8 cellular contexts compared by ENCODE assay signal in genomic region chr22:32528984-32529982, GRCh38. TPM values are rescaled to one million over a fixed set of nuclear protein-coding genes. Genes with fewer than 3 reads are reported as not detected.
DNase-seq lines count a peak whose midpoint lies in the region; ATAC-seq and TF ChIP-seq lines count a peak whose summit lies in the region.

No MANE protein-coding gene starts in this region.

- H3K9ac ChIP-seq in BLaER1 (no peak overlapping the region), HCT116 (ENCODE audit: low read length) (no peak overlapping the region), subcutaneous abdominal adipose tissue (ENCODE audit: low read length in 5 of 5) (peak overlapping the region in 1 of 5 donors; percentile 43)

- H3K79me2 ChIP-seq in HCT116 (ENCODE audit: insufficient read depth, low read length) = no peaks in the 10 kb centered on the region

- POLR2A ChIA-PET in HCT116 (lab: Charles Lee) = no interaction called here

- H4K20me1 ChIP-seq in BLaER1 (no peaks in the 10 kb centered on the region), HCT116 (ENCODE audit: insufficient read depth) (no peaks in the 10 kb centered on the region)

- H3K9me2 ChIP-seq in HCT116 (ENCODE audit: insufficient read depth) = no peaks in the 10 kb centered on the region

- H3K4me2 ChIP-seq in BLaER1 (peak overlapping the region; percentile 37; the same call in 1 of the 2 replicates), HCT116 (ENCODE audit: low read length) (peak overlapping the region; percentile 18; the same call in 1 of the 2 replicates)

- intact Hi-C loops in HCT116 (cut with micrococcal nuclease) = loop anchor here (1.0 to 5.0 kb wide), 6 partner anchors 118 to 471 kb away; no protein-coding TSS in a partner anchor

- H3K36me3 ChIP-seq in BLaER1 (no peaks in the 10 kb centered on the region), HCT116 (ENCODE audit: control insufficient read depth in 1 of 2, insufficient read depth in 2 of 2, low read length in 2 of 2) (no peaks in the 10 kb centered on the region), RWPE2 (ENCODE audit: low read depth) (no peaks in the 10 kb centered on the region), gastroesophageal sphincter (no peaks in the 10 kb centered on the region), subcutaneous abdominal adipose tissue (ENCODE audit: control insufficient read depth in 5 of 5, insufficient read depth in 5 of 5, low read length in 5 of 5) (no peaks in the 10 kb centered on the region)

- DNase-seq in HCT116 (ENCODE audit: low read depth, low spot score) (peak; percentile 74), RWPE2 (ENCODE audit: low spot score) (peak; percentile 81), nucleus accumbens (lab: John Stamatoyannopoulos, UW) (peak in 54 of 56 donors; percentile 23 to 89 (median 72))
- peak; percentile 21 to 28 (median 26) for DNase-seq in activated naive CD4-positive, alpha-beta T cell (lab: John Stamatoyannopoulos, UW)

- peak; percentile 84 for TF ChIP-seq RAD21 in HCT116 (IDR thresholded peaks at IDR 0.05; ENCODE audit: low read depth)

- 36 to 100% methylated on average over 6 to 17 of the region's 29 CpGs for WGBS in gastroesophageal sphincter (ENCODE audit: low coverage in 1 of 2), 2 donors

- peak overlapping the region; percentile 63 for H2AFZ ChIP-seq in HCT116 (ENCODE audit: low read depth, low read length, poor library complexity, severe bottlenecking)

- H3K4me1 ChIP-seq in BLaER1 (peaks cover 29% of the 10 kb centered on the region), HCT116 (ENCODE audit: control insufficient read depth in 1 of 2, insufficient read depth in 2 of 2, low read length in 2 of 2) (peaks cover 0 to 4% of the 10 kb centered on the region in 2 experiments; a peak in 2 of 4 replicates), RWPE2 (ENCODE audit: insufficient read depth, poor library complexity, severe bottlenecking) (peaks cover 6% of the 10 kb centered on the region), gastroesophageal sphincter (peaks cover 0 to 61% (median 25%) of the 10 kb centered on the region in 3 donors), subcutaneous abdominal adipose tissue (ENCODE audit: control insufficient read depth in 5 of 5, insufficient read depth in 5 of 5, low read length in 5 of 5) (peaks cover 31 to 55% (median 49%) of the 10 kb centered on the region in 5 donors)

- no TSS peak for BruUV-seq in HCT116 (replicated peaks; lab: Mats Ljungman, UMichigan)

- TF ChIP-seq POLR2A in HCT116 (IDR thresholded peaks at IDR 0.05; ENCODE audit: borderline replicate concordance, extremely low read depth, insufficient read depth, insufficient read length) (no peak), gastroesophageal sphincter (IDR thresholded peaks at IDR 0.05) (no peak)

- H3K27me3 ChIP-seq in BLaER1 (no peaks in the 10 kb centered on the region), HCT116 (ENCODE audit: insufficient read depth, low read length) (no peaks in the 10 kb centered on the region), RWPE2 (ENCODE audit: insufficient read depth, poor library complexity, severe bottlenecking) (no peaks in the 10 kb centered on the region), gastroesophageal sphincter (peaks cover 7% of the 10 kb centered on the region), subcutaneous abdominal adipose tissue (ENCODE audit: control insufficient read depth in 5 of 5, insufficient read depth in 4 of 5, low read length in 5 of 5) (peaks cover 0 to 16% (median 0%) of the 10 kb centered on the region in 5 donors)

- TF ChIP-seq CTCF in HCT116 (IDR thresholded peaks at IDR 0.05 in 2 of 3, conservative IDR thresholded peaks at IDR 0.05 in 1 of 3; ENCODE audit: borderline replicate concordance in 1 of 3, insufficient read depth in 1 of 3, low read depth in 2 of 3, low read length in 2 of 3) (peak; percentile 61 to 91 (median 88)), RWPE2 (IDR thresholded peaks at IDR 0.05; ENCODE audit: poor library complexity, severe bottlenecking) (peak; percentile 80), gastroesophageal sphincter (IDR thresholded peaks at IDR 0.05) (peak in 3 of 4 experiments; percentile 90 to 95 (median 91))

- no peak for TF ChIP-seq EP300 in gastroesophageal sphincter (IDR thresholded peaks at IDR 0.05)

- H3K9me3 ChIP-seq in BLaER1 (no peaks in the 10 kb centered on the region; the same call in 1 of the 2 replicates), HCT116 (ENCODE audit: control insufficient read depth in 1 of 2, insufficient read depth in 1 of 2, low read depth in 1 of 2, low read length in 2 of 2) (no peaks in the 10 kb centered on the region), RWPE2 (ENCODE audit: severe bottlenecking) (no peaks in the 10 kb centered on the region), gastroesophageal sphincter (peaks cover 0 to 6% (median 0%) of the 10 kb centered on the region in 3 donors), subcutaneous abdominal adipose tissue (ENCODE audit: control insufficient read depth in 5 of 5, low read length in 5 of 5) (no peaks in the 10 kb centered on the region)

- peak; percentile 98 for ATAC-seq in HCT116
- peak; percentile 90 for ATAC-seq in RWPE2 (ENCODE audit: low read depth)
- ATAC-seq in gastroesophageal sphincter = peak; percentile 77
- ATAC-seq in GM18511 (IDR thresholded peaks at IDR 0.05; ENCODE audit: unreplicated experiment) = no peak

- RAD21 ChIA-PET in HCT116 (lab: Charles Lee; ENCODE audit: low non-redundant PET in 1 of 2, low total read pairs in 2 of 2, uncharacterized antibody in 2 of 2, unreplicated experiment in 2 of 2) = interaction anchor here (1.2 to 2.6 kb wide), 3 partner anchors 267 to 471 kb away, joined by 3 to 24 read pairs (median 10); no protein-coding TSS in a partner anchor

- H3K4me3 ChIP-seq in BLaER1 = no peak overlapping the region
- no peak overlapping the region for H3K4me3 ChIP-seq in HCT116 (replicated peaks in 1 of 2; ENCODE audit: low read depth in 1 of 2, low read length in 2 of 2)
- no peak overlapping the region for H3K4me3 ChIP-seq in RWPE2 (ENCODE audit: severe bottlenecking)
- H3K4me3 ChIP-seq in gastroesophageal sphincter = no peak overlapping the region
- H3K4me3 ChIP-seq in subcutaneous abdominal adipose tissue (ENCODE audit: low read depth in 1 of 5, low read length in 5 of 5) = peak overlapping the region in 1 of 5 donors; percentile 17

- H3K27ac ChIP-seq in BLaER1 (no peak overlapping the region), HCT116 (ENCODE audit: low read depth, low read length) (no peak overlapping the region), RWPE2 (ENCODE audit: poor library complexity, severe bottlenecking) (no peak overlapping the region), gastroesophageal sphincter (peak overlapping the region in 3 of 4 donors; percentile 68 to 72 (median 72)), subcutaneous abdominal adipose tissue (ENCODE audit: low read depth, low read length) (peak overlapping the region; percentile 81)

- CTCF ChIA-PET in HCT116 (lab: Charles Lee) = interaction anchor here (0.7 to 7.2 kb wide), 9 partner anchors 93 to 471 kb away, joined by 3 to 114 read pairs (median 4); no protein-coding TSS in a partner anchor

TF ChIP-seq in HCT116, 20 proteins besides CTCF, POLR2A, EP300 and RAD21 (continues in another document):
- TF ChIP-seq, protein P1, sequence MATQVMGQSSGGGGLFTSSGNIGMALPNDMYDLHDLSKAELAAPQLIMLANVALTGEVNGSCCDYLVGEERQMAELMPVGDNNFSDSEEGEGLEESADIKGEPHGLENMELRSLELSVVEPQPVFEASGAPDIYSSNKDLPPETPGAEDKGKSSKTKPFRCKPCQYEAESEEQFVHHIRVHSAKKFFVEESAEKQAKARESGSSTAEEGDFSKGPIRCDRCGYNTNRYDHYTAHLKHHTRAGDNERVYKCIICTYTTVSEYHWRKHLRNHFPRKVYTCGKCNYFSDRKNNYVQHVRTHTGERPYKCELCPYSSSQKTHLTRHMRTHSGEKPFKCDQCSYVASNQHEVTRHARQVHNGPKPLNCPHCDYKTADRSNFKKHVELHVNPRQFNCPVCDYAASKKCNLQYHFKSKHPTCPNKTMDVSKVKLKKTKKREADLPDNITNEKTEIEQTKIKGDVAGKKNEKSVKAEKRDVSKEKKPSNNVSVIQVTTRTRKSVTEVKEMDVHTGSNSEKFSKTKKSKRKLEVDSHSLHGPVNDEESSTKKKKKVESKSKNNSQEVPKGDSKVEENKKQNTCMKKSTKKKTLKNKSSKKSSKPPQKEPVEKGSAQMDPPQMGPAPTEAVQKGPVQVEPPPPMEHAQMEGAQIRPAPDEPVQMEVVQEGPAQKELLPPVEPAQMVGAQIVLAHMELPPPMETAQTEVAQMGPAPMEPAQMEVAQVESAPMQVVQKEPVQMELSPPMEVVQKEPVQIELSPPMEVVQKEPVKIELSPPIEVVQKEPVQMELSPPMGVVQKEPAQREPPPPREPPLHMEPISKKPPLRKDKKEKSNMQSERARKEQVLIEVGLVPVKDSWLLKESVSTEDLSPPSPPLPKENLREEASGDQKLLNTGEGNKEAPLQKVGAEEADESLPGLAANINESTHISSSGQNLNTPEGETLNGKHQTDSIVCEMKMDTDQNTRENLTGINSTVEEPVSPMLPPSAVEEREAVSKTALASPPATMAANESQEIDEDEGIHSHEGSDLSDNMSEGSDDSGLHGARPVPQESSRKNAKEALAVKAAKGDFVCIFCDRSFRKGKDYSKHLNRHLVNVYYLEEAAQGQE (IDR thresholded peaks at IDR 0.05; ENCODE audit: low read depth) = no peak
- TF ChIP-seq CBX3 (IDR thresholded peaks at IDR 0.05; ENCODE audit: low read depth) = no peak
- TF ChIP-seq EGR1 (IDR thresholded peaks at IDR 0.05; ENCODE audit: low read depth) = no peak
- no peak for TF ChIP-seq JUND (IDR thresholded peaks at IDR 0.05)
- TF ChIP-seq ZBTB33 (IDR thresholded peaks at IDR 0.05; ENCODE audit: extremely low read depth, insufficient replicate concordance, low read length) = no peak
- TF ChIP-seq, protein P2, sequence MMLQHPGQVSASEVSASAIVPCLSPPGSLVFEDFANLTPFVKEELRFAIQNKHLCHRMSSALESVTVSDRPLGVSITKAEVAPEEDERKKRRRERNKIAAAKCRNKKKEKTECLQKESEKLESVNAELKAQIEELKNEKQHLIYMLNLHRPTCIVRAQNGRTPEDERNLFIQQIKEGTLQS (IDR thresholded peaks at IDR 0.05) = no peak

RNA-seq across cellular contexts. Expression of gene FBXO7, which starts 54.7 kb away (rescaled TPM):
- total RNA-seq in HCT116 (2021; ENCODE audit: unreplicated experiment) (69.2 TPM), gastroesophageal sphincter (10 to 100 TPM; 73.4 to 95.1 (median 87.3) TPM)
- 61.4 and 64.1 TPM in 2 replicates for polyA plus RNA-seq in HCT116 (2012)

Comparison
In these comparisons a context has a peak if more than half of its experiments do, and no peak if none do; other contexts are left out.
1. H3K27ac ChIP-seq: peak in gastroesophageal sphincter (3 of 4) and subcutaneous abdominal adipose tissue (single experiment); none in BLaER1 (single experiment), HCT116 (single experiment) and RWPE2 (single experiment).
2. DNase-seq: peak in every context shown above with its lines; median percentile 81 in RWPE2; 74 in HCT116; 72 in nucleus accumbens; 26 in activated naive CD4-positive, alpha-beta T cell.
3. Peak in every context shown above with its lines, with median percentiles within 50 percentile points of each other: CTCF ChIP-seq.